1 cellular context compared by ENCODE assay signal in the genomic region with DNA sequence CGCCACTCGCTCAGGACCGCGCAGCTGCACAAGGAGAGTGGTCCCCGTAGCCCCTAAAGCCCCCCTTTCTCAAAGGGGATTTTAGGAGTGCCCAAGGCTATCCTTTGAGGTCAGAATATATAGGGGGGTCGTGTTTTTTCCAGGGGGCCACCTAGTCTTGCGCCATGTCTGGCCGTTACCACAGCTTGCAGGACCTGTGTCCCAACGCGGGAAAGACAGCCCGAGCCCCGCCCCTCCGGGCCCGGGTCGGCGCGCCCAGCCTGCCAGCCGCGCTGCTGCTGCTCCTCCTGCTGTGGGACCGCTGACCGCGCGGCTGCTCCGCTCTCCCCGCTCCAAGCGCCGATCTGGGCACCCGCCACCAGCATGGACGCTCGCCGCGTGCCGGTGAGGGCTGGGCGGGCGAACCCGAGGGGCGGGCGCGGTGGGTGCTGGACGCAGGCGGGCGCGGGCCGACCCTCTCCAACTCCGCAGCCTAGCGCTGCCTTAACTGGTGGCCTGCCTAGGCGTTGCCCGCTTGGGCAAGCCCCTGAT.
TF ChIP-seq lines count a peak whose summit lies in the region.

CDCA7 (plus strand) TSS at position 272 of the 531 bp plus-strand sequence; CDS start at position 364, 92 bp downstream.

TF ChIP-seq in GM12878, 131 proteins besides CTCF, POLR2A, EP300 and RAD21 (continued from another document and continues in another):
- TF ChIP-seq, protein P1, sequence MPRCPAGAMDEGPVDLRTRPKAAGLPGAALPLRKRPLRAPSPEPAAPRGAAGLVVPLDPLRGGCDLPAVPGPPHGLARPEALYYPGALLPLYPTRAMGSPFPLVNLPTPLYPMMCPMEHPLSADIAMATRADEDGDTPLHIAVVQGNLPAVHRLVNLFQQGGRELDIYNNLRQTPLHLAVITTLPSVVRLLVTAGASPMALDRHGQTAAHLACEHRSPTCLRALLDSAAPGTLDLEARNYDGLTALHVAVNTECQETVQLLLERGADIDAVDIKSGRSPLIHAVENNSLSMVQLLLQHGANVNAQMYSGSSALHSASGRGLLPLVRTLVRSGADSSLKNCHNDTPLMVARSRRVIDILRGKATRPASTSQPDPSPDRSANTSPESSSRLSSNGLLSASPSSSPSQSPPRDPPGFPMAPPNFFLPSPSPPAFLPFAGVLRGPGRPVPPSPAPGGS (IDR thresholded peaks at IDR 0.05; ENCODE audit: borderline replicate concordance, insufficient read depth, low read depth, low read length, poor library complexity, severe bottlenecking), result no peak
- TF ChIP-seq STAT1 (conservative IDR thresholded peaks at IDR 0.05) (no peak; the same call in 1 of the 2 replicates), LARP7 (IDR thresholded peaks at IDR 0.05) (peak; percentile 91), WRNIP1 (IDR thresholded peaks at IDR 0.05; ENCODE audit: borderline replicate concordance, low read depth, low read length) (no peak), MEF2A (IDR thresholded peaks at IDR 0.05; ENCODE audit: insufficient read depth, low read depth, low read length) (no peak), PML (IDR thresholded peaks at IDR 0.05; ENCODE audit: low read length) (no peak), YBX1 (IDR thresholded peaks at IDR 0.05) (no peak), NR2F1 (conservative IDR thresholded peaks at IDR 0.05) (peak; percentile 88), SKIL (IDR thresholded peaks at IDR 0.05; ENCODE audit: low read depth, poor library complexity, severe bottlenecking) (peak; percentile 20), ATF7 (IDR thresholded peaks at IDR 0.05; ENCODE audit: low read depth) (0 out of 2 replicates have a peak, but pooled peaks have one; percentile 29), CHD4 (IDR thresholded peaks at IDR 0.05) (no peak), NBN (IDR thresholded peaks at IDR 0.05) (0 out of 2 replicates have a peak, but pooled peaks have one; percentile 65), SUZ12 (IDR thresholded peaks at IDR 0.05; ENCODE audit: unreplicated experiment) (no peak), MLLT1 (IDR thresholded peaks at IDR 0.05) (no peak), ETV6 (conservative IDR thresholded peaks at IDR 0.05 in 1 of 2, IDR thresholded peaks at IDR 0.05 in 1 of 2; ENCODE audit: borderline replicate concordance in 1 of 2, low read depth in 1 of 2) (no peak), EGR1 (IDR thresholded peaks at IDR 0.05; ENCODE audit: borderline replicate concordance in 1 of 2, low read depth in 2 of 2, low read length in 2 of 2) (peak in 1 of 2 experiments; percentile 86; a peak in 2 of 3 replicates), IKZF1 (conservative IDR thresholded peaks at IDR 0.05) (peak; percentile 66), MEF2B (IDR thresholded peaks at IDR 0.05; ENCODE audit: partially characterized antibody, poor library complexity, severe bottlenecking) (no peak), SPI1 (IDR thresholded peaks at IDR 0.05; ENCODE audit: borderline replicate concordance, insufficient read depth, low read depth, low read length) (no peak), CREB1 (IDR thresholded peaks at IDR 0.05; ENCODE audit: low read depth) (peak; percentile 27; the same call in 1 of the 2 replicates), ZBTB11 (CRISPR knock-in tag; IDR thresholded peaks at IDR 0.05) (no peak), PAX8 (IDR thresholded peaks at IDR 0.05) (no peak), GABPA (IDR thresholded peaks at IDR 0.05; ENCODE audit: low read depth) (no peak), CBFB (IDR thresholded peaks at IDR 0.05; ENCODE audit: low read depth) (no peak; the same call in 1 of the 2 replicates), RFX5 (IDR thresholded peaks at IDR 0.05; ENCODE audit: low read depth, low read length) (no peak), YY1 (IDR thresholded peaks at IDR 0.05; ENCODE audit: low read depth, low read length) (no peak; the same call in 1 of the 2 replicates), RBBP5 (conservative IDR thresholded peaks at IDR 0.05) (no peak), CREM (IDR thresholded peaks at IDR 0.05; ENCODE audit: low read depth) (peak; percentile 38; the same call in 1 of the 2 replicates), E4F1 (IDR thresholded peaks at IDR 0.05; ENCODE audit: borderline replicate concordance, partially characterized antibody) (peak; percentile 70), RELA (IDR thresholded peaks at IDR 0.05; ENCODE audit: borderline replicate concordance, partially characterized antibody) (no peak), NR2C1 (IDR thresholded peaks at IDR 0.05) (no peak), FOXK2 (IDR thresholded peaks at IDR 0.05) (peak; percentile 87), SMC3 (IDR thresholded peaks at IDR 0.05; ENCODE audit: borderline replicate concordance, low read length) (no peak), SP1 (IDR thresholded peaks at IDR 0.05; ENCODE audit: low read depth, low read length) (peak; percentile 38), SMARCA5 (IDR thresholded peaks at IDR 0.05) (no peak), NR2C2 (IDR thresholded peaks at IDR 0.05; ENCODE audit: borderline replicate concordance, control insufficient read depth, insufficient read length, low read depth) (no peak), ASH2L (IDR thresholded peaks at IDR 0.05; ENCODE audit: borderline replicate concordance, low read depth) (no peak), KAT2A (conservative IDR thresholded peaks at IDR 0.05; ENCODE audit: control insufficient read depth, low read depth, low read length) (no peak), POLR2AphosphoS2 (IDR thresholded peaks at IDR 0.05; ENCODE audit: low read depth, low read length) (no peak), TCF3 (IDR thresholded peaks at IDR 0.05; ENCODE audit: borderline replicate concordance, insufficient read depth, low read depth, low read length) (no peak)
- TF ChIP-seq, protein P2, sequence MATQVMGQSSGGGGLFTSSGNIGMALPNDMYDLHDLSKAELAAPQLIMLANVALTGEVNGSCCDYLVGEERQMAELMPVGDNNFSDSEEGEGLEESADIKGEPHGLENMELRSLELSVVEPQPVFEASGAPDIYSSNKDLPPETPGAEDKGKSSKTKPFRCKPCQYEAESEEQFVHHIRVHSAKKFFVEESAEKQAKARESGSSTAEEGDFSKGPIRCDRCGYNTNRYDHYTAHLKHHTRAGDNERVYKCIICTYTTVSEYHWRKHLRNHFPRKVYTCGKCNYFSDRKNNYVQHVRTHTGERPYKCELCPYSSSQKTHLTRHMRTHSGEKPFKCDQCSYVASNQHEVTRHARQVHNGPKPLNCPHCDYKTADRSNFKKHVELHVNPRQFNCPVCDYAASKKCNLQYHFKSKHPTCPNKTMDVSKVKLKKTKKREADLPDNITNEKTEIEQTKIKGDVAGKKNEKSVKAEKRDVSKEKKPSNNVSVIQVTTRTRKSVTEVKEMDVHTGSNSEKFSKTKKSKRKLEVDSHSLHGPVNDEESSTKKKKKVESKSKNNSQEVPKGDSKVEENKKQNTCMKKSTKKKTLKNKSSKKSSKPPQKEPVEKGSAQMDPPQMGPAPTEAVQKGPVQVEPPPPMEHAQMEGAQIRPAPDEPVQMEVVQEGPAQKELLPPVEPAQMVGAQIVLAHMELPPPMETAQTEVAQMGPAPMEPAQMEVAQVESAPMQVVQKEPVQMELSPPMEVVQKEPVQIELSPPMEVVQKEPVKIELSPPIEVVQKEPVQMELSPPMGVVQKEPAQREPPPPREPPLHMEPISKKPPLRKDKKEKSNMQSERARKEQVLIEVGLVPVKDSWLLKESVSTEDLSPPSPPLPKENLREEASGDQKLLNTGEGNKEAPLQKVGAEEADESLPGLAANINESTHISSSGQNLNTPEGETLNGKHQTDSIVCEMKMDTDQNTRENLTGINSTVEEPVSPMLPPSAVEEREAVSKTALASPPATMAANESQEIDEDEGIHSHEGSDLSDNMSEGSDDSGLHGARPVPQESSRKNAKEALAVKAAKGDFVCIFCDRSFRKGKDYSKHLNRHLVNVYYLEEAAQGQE (IDR thresholded peaks at IDR 0.05; ENCODE audit: low read depth, low read length), result no peak
- TF ChIP-seq, protein P3, sequence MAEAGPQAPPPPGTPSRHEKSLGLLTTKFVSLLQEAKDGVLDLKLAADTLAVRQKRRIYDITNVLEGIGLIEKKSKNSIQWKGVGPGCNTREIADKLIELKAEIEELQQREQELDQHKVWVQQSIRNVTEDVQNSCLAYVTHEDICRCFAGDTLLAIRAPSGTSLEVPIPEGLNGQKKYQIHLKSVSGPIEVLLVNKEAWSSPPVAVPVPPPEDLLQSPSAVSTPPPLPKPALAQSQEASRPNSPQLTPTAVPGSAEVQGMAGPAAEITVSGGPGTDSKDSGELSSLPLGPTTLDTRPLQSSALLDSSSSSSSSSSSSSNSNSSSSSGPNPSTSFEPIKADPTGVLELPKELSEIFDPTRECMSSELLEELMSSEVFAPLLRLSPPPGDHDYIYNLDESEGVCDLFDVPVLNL (IDR thresholded peaks at IDR 0.05; ENCODE audit: low read depth, low read length), result peak; percentile 91
- TF ChIP-seq, protein P4, sequence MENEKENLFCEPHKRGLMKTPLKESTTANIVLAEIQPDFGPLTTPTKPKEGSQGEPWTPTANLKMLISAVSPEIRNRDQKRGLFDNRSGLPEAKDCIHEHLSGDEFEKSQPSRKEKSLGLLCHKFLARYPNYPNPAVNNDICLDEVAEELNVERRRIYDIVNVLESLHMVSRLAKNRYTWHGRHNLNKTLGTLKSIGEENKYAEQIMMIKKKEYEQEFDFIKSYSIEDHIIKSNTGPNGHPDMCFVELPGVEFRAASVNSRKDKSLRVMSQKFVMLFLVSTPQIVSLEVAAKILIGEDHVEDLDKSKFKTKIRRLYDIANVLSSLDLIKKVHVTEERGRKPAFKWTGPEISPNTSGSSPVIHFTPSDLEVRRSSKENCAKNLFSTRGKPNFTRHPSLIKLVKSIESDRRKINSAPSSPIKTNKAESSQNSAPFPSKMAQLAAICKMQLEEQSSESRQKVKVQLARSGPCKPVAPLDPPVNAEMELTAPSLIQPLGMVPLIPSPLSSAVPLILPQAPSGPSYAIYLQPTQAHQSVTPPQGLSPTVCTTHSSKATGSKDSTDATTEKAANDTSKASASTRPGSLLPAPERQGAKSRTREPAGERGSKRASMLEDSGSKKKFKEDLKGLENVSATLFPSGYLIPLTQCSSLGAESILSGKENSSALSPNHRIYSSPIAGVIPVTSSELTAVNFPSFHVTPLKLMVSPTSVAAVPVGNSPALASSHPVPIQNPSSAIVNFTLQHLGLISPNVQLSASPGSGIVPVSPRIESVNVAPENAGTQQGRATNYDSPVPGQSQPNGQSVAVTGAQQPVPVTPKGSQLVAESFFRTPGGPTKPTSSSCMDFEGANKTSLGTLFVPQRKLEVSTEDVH (IDR thresholded peaks at IDR 0.05; ENCODE audit: low read depth, partially characterized antibody), result peak; percentile 100
